ENCODE assay signal across 18 cellular contexts in genomic region chr20:25543068-25543467, GRCh38. TPM values are rescaled to one million over a fixed set of nuclear protein-coding genes. Genes with fewer than 3 reads are reported as not detected.
DNase-seq lines count a peak whose midpoint lies in the region; ATAC-seq and TF ChIP-seq lines count a peak whose summit lies in the region.
"Had no signal": no experiment of that assay in that cellular context is flagged by ENCODE, and none has a peak within 500 bp of the region (broad histone marks: within the 10 kb centered on the region; RNA-seq: fewer than 3 reads in every experiment).

No MANE protein-coding gene starts in this region.

- WGBS in esophagus muscularis mucosa = 78% methylated on average over 3 of the region's 3 CpGs

- H3K36me3 ChIP-seq in HEK293 (ENCODE audit: control insufficient read depth in 2 of 2, insufficient read depth in 1 of 2, low read length in 2 of 2) (peaks cover 0 to under 1% of the 10 kb centered on the region in 2 experiments; a peak in 1 of 3 replicates), esophagus muscularis mucosa (no peaks in the 10 kb centered on the region)
- H3K36me3 ChIP-seq: BE2C had no signal

- H3K9me3 Mint-ChIP-seq in WTC11 = no peaks in the 10 kb centered on the region
- no peaks in the 10 kb centered on the region for H3K9me3 Mint-ChIP-seq in stimulated activated effector memory CD8-positive, alpha-beta T cell treated with anti-CD3 and anti-CD28 coated beads, Interleukin-12 subunit alpha, Interleukin-12 subunit beta, amount 100 ng/mL, for 72 hours
- H3K9me3 Mint-ChIP-seq: activated naive CD4-positive, alpha-beta T cell treated with anti-CD3 and anti-CD28 coated beads, Interleukin-2, amount 10 ng/mL, durations not matched to agents 7 days and 5 days; stimulated activated memory B cell treated with anti-CD40 and anti-IgM and Interleukin-4, amounts not matched to agents 10 μg/mL and 1 μg/mL and 100 μg/mL, for 72 hours had no signal

- no peaks in the 10 kb centered on the region for H3K27me3 ChIP-seq in esophagus muscularis mucosa
- H3K27me3 ChIP-seq: BE2C had no signal

- H3K9me3 ChIP-seq in HEK293 (ENCODE audit: control insufficient read depth, insufficient read depth, low read depth, low read length) = no peaks in the 10 kb centered on the region
- no peaks in the 10 kb centered on the region for H3K9me3 ChIP-seq in esophagus muscularis mucosa
- H3K9me3 ChIP-seq: BE2C had no signal

- H3K4me1 ChIP-seq in HEK293 (ENCODE audit: control insufficient read depth, insufficient read depth, low read length) (peaks cover 11% of the 10 kb centered on the region), esophagus muscularis mucosa (peaks cover 17 to 33% (median 26%) of the 10 kb centered on the region in 4 donors)
- H3K4me1 ChIP-seq: BE2C had no signal

- no peak for TF ChIP-seq EP300 in esophagus muscularis mucosa (IDR thresholded peaks at IDR 0.05)

- no peak for ATAC-seq in WTC11
- no peak for ATAC-seq in GM21723 (IDR thresholded peaks at IDR 0.05; ENCODE audit: unreplicated experiment)
- no peak for ATAC-seq in stimulated activated effector memory CD8-positive, alpha-beta T cell treated with anti-CD3 and anti-CD28 coated beads, Interleukin-12 subunit alpha, Interleukin-12 subunit beta, amount 100 ng/mL, for 72 hours
- ATAC-seq: activated CD8-positive, alpha-beta memory T cell treated with anti-CD3 and anti-CD28 coated beads, Interleukin-2, amount 10 ng/mL, durations not matched to agents 7 days and 5 days; stimulated activated memory B cell treated with anti-CD40 and anti-IgM and Interleukin-4, amounts not matched to agents 10 μg/mL and 1 μg/mL and 100 μg/mL, for 72 hours had no signal

- H3K27ac ChIP-seq in HEK293 (ENCODE audit: extremely low read depth, low read depth, low read length) (no peak overlapping the region), esophagus muscularis mucosa (replicated peaks in 1 of 4) (no peak overlapping the region)

- TF ChIP-seq CTCF in HEK293 (tag by site-specific recombination; IDR thresholded peaks at IDR 0.05) = no peak
- TF ChIP-seq CTCF in WTC11 (IDR thresholded peaks at IDR 0.05) = no peak
- no peak for TF ChIP-seq CTCF in fibroblast of villous mesenchyme (IDR thresholded peaks at IDR 0.05; ENCODE audit: insufficient read depth, low read depth, low read length)
- TF ChIP-seq CTCF in esophagus muscularis mucosa (IDR thresholded peaks at IDR 0.05) = no peak

- no peaks in the 10 kb centered on the region for H3K27me3 Mint-ChIP-seq in WTC11 (ENCODE audit: low read depth)
- H3K27me3 Mint-ChIP-seq: activated naive CD4-positive, alpha-beta T cell treated with anti-CD3 and anti-CD28 coated beads, Interleukin-2, amount 10 ng/mL, durations not matched to agents 7 days and 5 days had no signal

- POLR2A ChIA-PET in HEK293 (lab: Yijun Ruan, JAX) = no interaction called here
- POLR2A ChIA-PET in WTC11 (lab: Charles Lee) = no interaction called here

- intact Hi-C loops in esophagus muscularis mucosa (cut with DNase I) = loop anchor here (10.0 kb wide), 1 partner anchor 82 kb away; the partner anchor contains the start of gene NANP

- peaks cover 62% of the 10 kb centered on the region for H3K4me1 Mint-ChIP-seq in WTC11
- no peaks in the 10 kb centered on the region for H3K4me1 Mint-ChIP-seq in stimulated activated effector memory CD8-positive, alpha-beta T cell treated with anti-CD3 and anti-CD28 coated beads, Interleukin-12 subunit alpha, Interleukin-12 subunit beta, amount 100 ng/mL, for 72 hours
- H3K4me1 Mint-ChIP-seq: activated CD8-positive, alpha-beta memory T cell treated with anti-CD3 and anti-CD28 coated beads, Interleukin-2, amount 10 ng/mL, durations not matched to agents 7 days and 5 days; activated naive CD4-positive, alpha-beta T cell treated with anti-CD3 and anti-CD28 coated beads, Interleukin-2, amount 10 ng/mL, durations not matched to agents 7 days and 5 days had no signal

- peak; percentile 55 for DNase-seq in A172 (ENCODE audit: low spot score)
- DNase-seq in WTC11 (ENCODE audit: low spot score) = no peak
- DNase-seq in fibroblast of villous mesenchyme (ENCODE audit: low read depth) = peak; percentile 70
- no peak for DNase-seq in NCI-H1092 treated with DMSO at 0.1 percent for 48 hours (lab: John Stamatoyannopoulos, UW)
- DNase-seq in esophagus muscularis mucosa (ENCODE audit: extremely low spot score) = no peak
- no peak for DNase-seq in stimulated activated effector memory CD8-positive, alpha-beta T cell treated with anti-CD3 and anti-CD28 coated beads, Interleukin-12 subunit alpha, Interleukin-12 subunit beta, amount 100 ng/mL, for 72 hours (ENCODE audit: low spot score in 2 of 2)
- DNase-seq: activated CD8-positive, alpha-beta memory T cell treated with anti-CD3 and anti-CD28 coated beads, Interleukin-2, amount 10 ng/mL, durations not matched to agents 7 days and 5 days; activated naive CD4-positive, alpha-beta T cell treated with anti-CD3 and anti-CD28 coated beads, Interleukin-2, amount 10 ng/mL, durations not matched to agents 7 days and 5 days; BE2C; H7; NCI-H1436 treated with DMSO at 0.1 percent for 48 hours; NCI-H510A treated with DMSO at 0.1 percent for 48 hours; SHP77 treated with DMSO at 0.1 percent for 48 hours; stimulated activated CD4-positive, alpha-beta T cell treated with anti-CD3 and anti-CD28 coated beads, Interleukin-4, amount 100 ng/mL, for 1 hour had no signal

- H3K27ac Mint-ChIP-seq in WTC11 = peak overlapping the region; percentile 64; the same call in 1 of the 2 replicates
- no peak overlapping the region for H3K27ac Mint-ChIP-seq in stimulated activated effector memory CD8-positive, alpha-beta T cell treated with anti-CD3 and anti-CD28 coated beads, Interleukin-12 subunit alpha, Interleukin-12 subunit beta, amount 100 ng/mL, for 72 hours
- H3K27ac Mint-ChIP-seq: activated CD8-positive, alpha-beta memory T cell treated with anti-CD3 and anti-CD28 coated beads, Interleukin-2, amount 10 ng/mL, durations not matched to agents 7 days and 5 days; activated naive CD4-positive, alpha-beta T cell treated with anti-CD3 and anti-CD28 coated beads, Interleukin-2, amount 10 ng/mL, durations not matched to agents 7 days and 5 days; stimulated activated memory B cell treated with anti-CD40 and anti-IgM and Interleukin-4, amounts not matched to agents 10 μg/mL and 1 μg/mL and 100 μg/mL, for 72 hours had no signal

- no peak for TF ChIP-seq POLR2A in esophagus muscularis mucosa (IDR thresholded peaks at IDR 0.05; ENCODE audit: low read depth)

- no peak overlapping the region for H3K4me3 Mint-ChIP-seq in WTC11
- no peak overlapping the region for H3K4me3 Mint-ChIP-seq in stimulated activated effector memory CD8-positive, alpha-beta T cell treated with anti-CD3 and anti-CD28 coated beads, Interleukin-12 subunit alpha, Interleukin-12 subunit beta, amount 100 ng/mL, for 72 hours
- H3K4me3 Mint-ChIP-seq: activated CD8-positive, alpha-beta memory T cell treated with anti-CD3 and anti-CD28 coated beads, Interleukin-2, amount 10 ng/mL, durations not matched to agents 7 days and 5 days; activated naive CD4-positive, alpha-beta T cell treated with anti-CD3 and anti-CD28 coated beads, Interleukin-2, amount 10 ng/mL, durations not matched to agents 7 days and 5 days; stimulated activated memory B cell treated with anti-CD40 and anti-IgM and Interleukin-4, amounts not matched to agents 10 μg/mL and 1 μg/mL and 100 μg/mL, for 72 hours had no signal

- CTCF ChIA-PET in HEK293 (lab: Yijun Ruan, JAX) (no interaction called here), WTC11 (lab: Charles Lee) (no interaction called here)

- H3K4me3 ChIP-seq in HEK293 (ENCODE audit: low read depth, low read length) (no peak overlapping the region), fibroblast of villous mesenchyme (ENCODE audit: low read depth, low read length) (no peak overlapping the region), esophagus muscularis mucosa (no peak overlapping the region)

- peaks cover 3% of the 10 kb centered on the region; the same call in 1 of the 2 replicates for H3K36me3 Mint-ChIP-seq in WTC11
- H3K36me3 Mint-ChIP-seq in stimulated activated effector memory CD8-positive, alpha-beta T cell treated with anti-CD3 and anti-CD28 coated beads, Interleukin-12 subunit alpha, Interleukin-12 subunit beta, amount 100 ng/mL, for 72 hours = no peaks in the 10 kb centered on the region
- H3K36me3 Mint-ChIP-seq: activated CD8-positive, alpha-beta memory T cell treated with anti-CD3 and anti-CD28 coated beads, Interleukin-2, amount 10 ng/mL, durations not matched to agents 7 days and 5 days; activated naive CD4-positive, alpha-beta T cell treated with anti-CD3 and anti-CD28 coated beads, Interleukin-2, amount 10 ng/mL, durations not matched to agents 7 days and 5 days; stimulated activated memory B cell treated with anti-CD40 and anti-IgM and Interleukin-4, amounts not matched to agents 10 μg/mL and 1 μg/mL and 100 μg/mL, for 72 hours had no signal

TF ChIP-seq in HEK293, 187 proteins besides CTCF, POLR2A, EP300 and RAD21 (continues in another document):
- TF ChIP-seq ZNF311 (tag by site-specific recombination; IDR thresholded peaks at IDR 0.05; ENCODE audit: borderline replicate concordance) (no peak), REPIN1 (tag by site-specific recombination; IDR thresholded peaks at IDR 0.05; ENCODE audit: low read depth) (no peak)

TF ChIP-seq in WTC11, 78 proteins besides CTCF, POLR2A, EP300 and RAD21 (continues in another document):
- TF ChIP-seq, protein P1, sequence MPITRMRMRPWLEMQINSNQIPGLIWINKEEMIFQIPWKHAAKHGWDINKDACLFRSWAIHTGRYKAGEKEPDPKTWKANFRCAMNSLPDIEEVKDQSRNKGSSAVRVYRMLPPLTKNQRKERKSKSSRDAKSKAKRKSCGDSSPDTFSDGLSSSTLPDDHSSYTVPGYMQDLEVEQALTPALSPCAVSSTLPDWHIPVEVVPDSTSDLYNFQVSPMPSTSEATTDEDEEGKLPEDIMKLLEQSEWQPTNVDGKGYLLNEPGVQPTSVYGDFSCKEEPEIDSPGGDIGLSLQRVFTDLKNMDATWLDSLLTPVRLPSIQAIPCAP (CRISPR knock-in tag; IDR thresholded peaks at IDR 0.05) = no peak
- TF ChIP-seq ZNF423 (CRISPR knock-in tag; IDR thresholded peaks at IDR 0.05) = no peak
- no peak for TF ChIP-seq EMX1 (CRISPR knock-in tag; IDR thresholded peaks at IDR 0.05)
- TF ChIP-seq HMGA2 (CRISPR knock-in tag; IDR thresholded peaks at IDR 0.05) = no peak
- TF ChIP-seq FOXP1 (CRISPR knock-in tag; IDR thresholded peaks at IDR 0.05; ENCODE audit: borderline replicate concordance) = no peak
- TF ChIP-seq NR1H2 (CRISPR knock-in tag; IDR thresholded peaks at IDR 0.05) = no peak
- no peak for TF ChIP-seq NR2C2 (CRISPR knock-in tag; IDR thresholded peaks at IDR 0.05)
- TF ChIP-seq NFYB (CRISPR knock-in tag; conservative IDR thresholded peaks at IDR 0.05; ENCODE audit: low read depth) = no peak

RNA-seq across cellular contexts. Expression of gene NINL, which starts 42.3 kb away (rescaled TPM):
- 9.1 and 9.4 TPM in 2 replicates for total RNA-seq in A172 (2014; rRNA removed; shearing (Covaris generic))
- total RNA-seq in WTC11 (2021) (34.4 to 36.3 TPM (median 36.0 TPM) in 3 replicates), fibroblast of villous mesenchyme (8.2 and 10.3 TPM in 2 replicates), esophagus muscularis mucosa (1 to 10 TPM; 3.0 to 5.8 (median 3.7) TPM)
- total RNA-seq: HT-29 had no signal

Comparison
In these comparisons a context has a peak if more than half of its experiments do, and no peak if none do; other contexts are left out.
1. DNase-seq: peak in A172 (single experiment) and fibroblast of villous mesenchyme (single experiment); none in WTC11 (single experiment), NCI-H1092 treated with DMSO at 0.1 percent for 48 hours (single experiment), esophagus muscularis mucosa (single experiment) and stimulated activated effector memory CD8-positive, alpha-beta T cell treated with anti-CD3 and anti-CD28 coated beads, Interleukin-12 subunit alpha, Interleukin-12 subunit beta, amount 100 ng/mL, for 72 hours (0 of 2).